ENCODE assay signal across 23 cellular contexts in the genomic region with DNA sequence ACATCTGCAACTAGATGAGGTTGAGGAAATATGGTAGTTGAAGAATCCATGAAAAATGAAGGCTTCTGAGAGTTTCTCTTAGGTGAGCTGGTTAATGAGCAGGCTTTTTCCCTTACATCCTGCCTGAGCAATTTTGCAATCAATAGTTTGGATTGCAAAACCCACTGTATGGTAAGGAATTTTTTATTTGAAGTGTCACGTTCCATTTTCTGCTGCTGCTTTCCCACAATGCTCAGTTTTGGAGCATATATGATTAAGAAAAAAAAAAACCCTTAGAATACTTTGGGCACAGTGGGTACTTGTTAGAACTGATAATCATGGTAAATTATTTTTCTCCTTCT.
A peak's percentile ranks its signal among the peaks of the same experiment; 100 is the strongest.
DNase-seq lines count a peak whose midpoint lies in the region; ATAC-seq and TF ChIP-seq lines count a peak whose summit lies in the region.
"Had no signal": no experiment of that assay in that cellular context is flagged by ENCODE, and none has a peak within 500 bp of the region (broad histone marks: within the 10 kb centered on the region; RNA-seq: fewer than 3 reads in every experiment).

No MANE protein-coding gene starts in this region.

- ATAC-seq in right lobe of liver, result peak in 2 of 4 donors; percentile 7 to 9
- no peak for ATAC-seq in HG03565 (IDR thresholded peaks at IDR 0.05; ENCODE audit: unreplicated experiment)
- no peak for ATAC-seq in stimulated activated naive CD8-positive, alpha-beta T cell treated with anti-CD3 and anti-CD28 coated beads, Interleukin-15, Interleukin-2, amounts not matched to agents 100 U/mL and 50 U/mL, for 24 hours
- ATAC-seq: left colon had no signal

- 20% methylated on average over 1 of the region's 1 CpG for WGBS in right lobe of liver (ENCODE audit: insufficient coverage, low coverage, low lambda C conversion rate, missing lambda C conversion rate)

- H3K36me3 ChIP-seq in right lobe of liver, result no peaks in the 10 kb centered on the region
- H3K36me3 ChIP-seq: cardiac muscle cell, suprapubic skin had no signal

- no peak overlapping the region for H3K27ac Mint-ChIP-seq in osteocyte (ENCODE audit: unreplicated experiment)
- H3K27ac Mint-ChIP-seq: activated CD4-positive, alpha-beta T cell treated with anti-CD3 and anti-CD28 coated beads, Interleukin-2, amount 10 ng/mL, durations not matched to agents 24 days and 14 days; activated naive CD4-positive, alpha-beta T cell treated with anti-CD3 and anti-CD28 coated beads for 36 hours; activated T-cell treated with anti-CD3 and anti-CD28 coated beads, Interleukin-2, amount 50 U/mL, for 72 hours; endodermal cell had no signal

- TF ChIP-seq CTCF in AG10803 (conservative IDR thresholded peaks at IDR 0.05; ENCODE audit: low read length) (no peak), right lobe of liver (IDR thresholded peaks at IDR 0.05) (no peak), osteocyte (IDR thresholded peaks at IDR 0.05) (no peak)

- no peaks in the 10 kb centered on the region for H3K9me3 ChIP-seq in right lobe of liver
- H3K9me3 ChIP-seq: SK-N-SH, suprapubic skin had no signal

- TF ChIP-seq POLR2A in right lobe of liver (IDR thresholded peaks at IDR 0.05), result no peak

- DNase-seq in AG10803 (ENCODE audit: low read depth), result peak; percentile 51
- DNase-seq in NCI-H226, result peak; percentile 22
- DNase-seq in epithelial cell of prostate (ENCODE audit: low read depth, low spot score), result no peak
- DNase-seq in right lobe of liver, result no peak
- no peak for DNase-seq in osteocyte (ENCODE audit: extremely low spot score, unreplicated experiment)
- DNase-seq in activated T-cell treated with anti-CD3 and anti-CD28 coated beads, Interleukin-2, amount 50 U/mL, for 1 hour, result no peak
- no peak for DNase-seq in stimulated activated naive CD8-positive, alpha-beta T cell treated with anti-CD3 and anti-CD28 coated beads, Interleukin-15, Interleukin-2, amounts not matched to agents 100 U/mL and 50 U/mL, for 24 hours
- DNase-seq: activated CD4-positive, alpha-beta T cell treated with anti-CD3 and anti-CD28 coated beads, Interleukin-2, amount 10 ng/mL, durations not matched to agents 24 days and 14 days; amygdala; endodermal cell; Kasumi-1; left colon; NCI-H187 treated with DMSO at 0.1 percent for 48 hours; NCI-H526 treated with DMSO at 0.1 percent for 48 hours; RPMI8226; SK-N-SH had no signal

- no peak overlapping the region for H3K4me3 Mint-ChIP-seq in osteocyte (ENCODE audit: unreplicated experiment)
- H3K4me3 Mint-ChIP-seq: activated CD4-positive, alpha-beta T cell treated with anti-CD3 and anti-CD28 coated beads, Interleukin-2, amount 10 ng/mL, durations not matched to agents 24 days and 14 days; activated naive CD4-positive, alpha-beta T cell treated with anti-CD3 and anti-CD28 coated beads for 36 hours; activated T-cell treated with anti-CD3 and anti-CD28 coated beads, Interleukin-2, amount 50 U/mL, for 72 hours; CD14-positive monocyte; endodermal cell had no signal

- H3K4me3 ChIP-seq in AG10803 (ENCODE audit: low read length) (no peak overlapping the region), right lobe of liver (no peak overlapping the region)
- H3K4me3 ChIP-seq: cardiac muscle cell, smooth muscle cell, suprapubic skin had no signal

- no peaks in the 10 kb centered on the region for H3K27me3 ChIP-seq in right lobe of liver
- H3K27me3 ChIP-seq: cardiac muscle cell, suprapubic skin had no signal

- H3K4me1 ChIP-seq in right lobe of liver, result peaks cover 0 to 24% (median 3%) of the 10 kb centered on the region in 4 donors

- H3K9me3 Mint-ChIP-seq in osteocyte (ENCODE audit: unreplicated experiment), result no peaks in the 10 kb centered on the region

- H3K4me1 Mint-ChIP-seq in osteocyte (ENCODE audit: unreplicated experiment), result peaks cover 34% of the 10 kb centered on the region

- H3K27ac ChIP-seq in epithelial cell of prostate (peak overlapping the region; percentile 72), right lobe of liver (peak overlapping the region in 2 of 3 donors; percentile 45 to 56)
- H3K27ac ChIP-seq: cardiac muscle cell, suprapubic skin had no signal

- intact Hi-C loops in right lobe of liver (cut with DNase I), result no loop called here

- H3K36me3 Mint-ChIP-seq in osteocyte (ENCODE audit: unreplicated experiment), result peaks cover 2% of the 10 kb centered on the region
- H3K36me3 Mint-ChIP-seq: CD14-positive monocyte had no signal

- no peaks in the 10 kb centered on the region for H3K27me3 Mint-ChIP-seq in osteocyte (ENCODE audit: unreplicated experiment)

Comparison
In these comparisons a context has a peak if more than half of its experiments do, and no peak if none do; other contexts are left out.
1. DNase-seq: peak in AG10803 (single experiment) and NCI-H226 (single experiment); none in epithelial cell of prostate (single experiment), right lobe of liver (0 of 3), osteocyte (single experiment), activated T-cell treated with anti-CD3 and anti-CD28 coated beads, Interleukin-2, amount 50 U/mL, for 1 hour (single experiment) and stimulated activated naive CD8-positive, alpha-beta T cell treated with anti-CD3 and anti-CD28 coated beads, Interleukin-15, Interleukin-2, amounts not matched to agents 100 U/mL and 50 U/mL, for 24 hours (single experiment).